Comparison of ENCODE assay signal across 8 cellular contexts in genomic region chr7:127392566-127393369, GRCh38. TPM values are rescaled to one million over a fixed set of nuclear protein-coding genes. Genes with fewer than 3 reads are reported as not detected.
DNase-seq lines count a peak whose midpoint lies in the region; ATAC-seq and TF ChIP-seq lines count a peak whose summit lies in the region.

Gene ZNF800, minus strand, starts transcription at chr7:127392708. Its CDS starts 1,151 bp downstream, at chr7:127391557.

- peak within 1 kb of the TSS; percentile 93 to 95 for H3K27ac ChIP-seq in right atrium auricular region
- H3K27ac ChIP-seq in uterus: peak within 1 kb of the TSS; percentile 82 to 94

- DNase-seq in NCI-H1930 (lab: John Stamatoyannopoulos, UW): peak; percentile 79 to 84
- peak; percentile 44 to 94 (median 86) for DNase-seq in anterior cingulate cortex (lab: John Stamatoyannopoulos, UW)
- DNase-seq in right atrium auricular region (ENCODE audit: low spot score): peak; percentile 92
- peak; percentile 93 for DNase-seq in putamen (ENCODE audit: low spot score)
- DNase-seq in uterus: peak; percentile 87 to 90

- TF ChIP-seq CTCF in right atrium auricular region (IDR thresholded peaks at IDR 0.05) (no peak), uterus (IDR thresholded peaks at IDR 0.05) (peak in 1 of 4 experiments; percentile 16)

- intact Hi-C loops in T-helper 2 cell treated with Interferon-gamma antibody and Interleukin-4, amounts not matched to agents 100 ng/mL and 5 ng/mL, for 36 hours (cut with micrococcal nuclease): loop anchor here (1.0 to 2.0 kb wide), 6 partner anchors 22 to 260 kb away; partner anchors contain the start of genes ARF5 and SND1
- intact Hi-C loops in uterus (cut with DNase I; ENCODE audit: low total_unique reads): no loop called here

- no peaks in the 10 kb centered on the region for H3K9me3 ChIP-seq in right atrium auricular region
- H3K9me3 ChIP-seq in uterus: no peaks in the 10 kb centered on the region

- ATAC-seq in GM18498 (IDR thresholded peaks at IDR 0.05; ENCODE audit: unreplicated experiment) (peak; percentile 79), HG02884 (IDR thresholded peaks at IDR 0.05; ENCODE audit: unreplicated experiment) (peak; percentile 75)

- TF ChIP-seq POLR2A in uterus (IDR thresholded peaks at IDR 0.05): peak; percentile 88 to 95

- peaks cover 0 to 26% of the 10 kb centered on the region in 2 donors for H3K4me1 ChIP-seq in right atrium auricular region
- peaks cover 0 to 7% of the 10 kb centered on the region in 2 donors for H3K4me1 ChIP-seq in uterus

- H3K4me3 ChIP-seq in right atrium auricular region (peak within 1 kb of the TSS; percentile 97 to 98), uterus (peak within 1 kb of the TSS; percentile 67 to 68)

- H3K36me3 ChIP-seq in right atrium auricular region (peaks cover 3% of the 10 kb centered on the region), uterus (no peaks in the 10 kb centered on the region)

- H3K27me3 ChIP-seq in right atrium auricular region (no peaks in the 10 kb centered on the region), uterus (no peaks in the 10 kb centered on the region)

RNA-seq across cellular contexts. Expression of gene ZNF800, which starts in this region (rescaled TPM):
- 42.3 and 42.4 TPM in 2 replicates for total RNA-seq in T-helper 2 cell treated with Interferon-gamma antibody and Interleukin-4, amounts not matched to agents 100 ng/mL and 5 ng/mL, for 36 hours
- total RNA-seq in right atrium auricular region: 10 to 100 TPM; 23.3 to 24.9 TPM
- 10 to 100 TPM; 19.7 to 49.1 (median 40.1) TPM for total RNA-seq in uterus

Comparison
In these comparisons a context has a peak if more than half of its experiments do, and no peak if none do; other contexts are left out.
1. Peak in every context shown above with its lines: DNase-seq, ATAC-seq, H3K4me3 ChIP-seq and H3K27ac ChIP-seq.